ENCODE assay signal across 1 cellular context in the genomic region with DNA sequence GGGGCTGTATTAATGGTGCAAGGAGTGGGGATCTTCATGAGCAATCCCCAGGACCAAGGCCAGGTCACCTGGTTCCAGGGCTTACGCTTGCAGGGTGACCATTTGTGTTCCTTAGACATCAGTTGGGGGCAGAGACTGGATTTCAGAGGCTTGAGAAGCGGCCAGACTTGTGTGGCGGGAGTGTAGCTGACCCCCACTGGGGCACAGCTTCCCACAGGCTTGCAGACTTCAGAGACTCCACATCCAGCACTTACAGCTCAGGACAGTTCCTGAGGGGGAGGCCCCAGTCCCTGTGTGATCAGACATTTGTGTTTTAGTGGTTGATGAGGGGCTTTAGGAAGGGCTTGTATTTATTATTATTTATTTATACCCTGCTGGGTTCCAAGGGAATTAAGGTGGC.
TF ChIP-seq lines count a peak whose summit lies in the region.

No MANE protein-coding gene starts in this region.

TF ChIP-seq in WTC11, 78 proteins besides CTCF, POLR2A, EP300 and RAD21 (continued from another document):
- TF ChIP-seq, protein P1, sequence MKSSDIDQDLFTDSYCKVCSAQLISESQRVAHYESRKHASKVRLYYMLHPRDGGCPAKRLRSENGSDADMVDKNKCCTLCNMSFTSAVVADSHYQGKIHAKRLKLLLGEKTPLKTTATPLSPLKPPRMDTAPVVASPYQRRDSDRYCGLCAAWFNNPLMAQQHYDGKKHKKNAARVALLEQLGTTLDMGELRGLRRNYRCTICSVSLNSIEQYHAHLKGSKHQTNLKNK (CRISPR knock-in tag; IDR thresholded peaks at IDR 0.05), result no peak
TF ChIP-seq in WTC11: peak in this region for 0.
